In the genomic region with DNA sequence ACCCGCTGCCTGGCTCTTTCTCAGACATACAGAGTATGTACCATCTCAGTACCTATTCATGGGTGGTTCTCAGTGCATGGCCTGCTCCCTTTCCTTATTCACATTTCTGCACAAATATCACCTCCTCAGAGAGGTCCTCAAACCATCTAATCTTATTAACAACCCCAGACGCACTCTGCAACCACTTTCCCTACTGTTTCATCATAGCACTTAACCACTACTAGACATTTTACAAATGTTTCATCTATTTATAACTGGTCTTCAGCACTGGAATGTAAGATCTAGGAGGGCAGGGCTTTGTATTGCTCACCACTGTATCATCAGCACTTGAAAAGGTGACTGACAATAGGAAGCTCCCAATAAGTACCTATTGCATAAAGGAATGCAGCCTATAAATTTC, we compare ENCODE assay signal across 18 cellular contexts. TPM values are rescaled to one million over a fixed set of nuclear protein-coding genes. Genes with fewer than 3 reads are reported as not detected.
DNase-seq lines count a peak whose midpoint lies in the region; ATAC-seq and TF ChIP-seq lines count a peak whose summit lies in the region.
"Had no signal": no experiment of that assay in that cellular context is flagged by ENCODE, and none has a peak within 500 bp of the region (broad histone marks: within the 10 kb centered on the region; RNA-seq: fewer than 3 reads in every experiment).

No MANE protein-coding gene starts in this region.

- H2BK120ac ChIP-seq in trophoblast cell (ENCODE audit: insufficient read depth, low read length, poor library complexity), result no peak overlapping the region

- H3K79me2 ChIP-seq in GM23338 (replicated peaks; ENCODE audit: insufficient read depth) (peaks cover 79% of the 10 kb centered on the region), trophoblast cell (ENCODE audit: control insufficient read depth, insufficient read depth, low read length, poor library complexity) (no peaks in the 10 kb centered on the region)

- no CpG with 5 or more reads among the region's 2 CpGs for WGBS in trophoblast cell (ENCODE audit: extremely low coverage, insufficient coverage, insufficient read length)

- H3K27ac ChIP-seq in GM23338 (ENCODE audit: low read depth), result peak overlapping the region; percentile 64; the same call in 1 of the 2 replicates
- no peak overlapping the region for H3K27ac ChIP-seq in trophoblast cell (ENCODE audit: low read depth, low read length)
- H3K27ac ChIP-seq: C4-2B, coronary artery, SJSA1 had no signal

- H4K20me1 ChIP-seq in GM23338 (replicated peaks; ENCODE audit: insufficient read depth), result no peaks in the 10 kb centered on the region

- no peak overlapping the region for H3K14ac ChIP-seq in trophoblast cell (ENCODE audit: low read length)

- H3F3A ChIP-seq in GM23338 (replicated peaks; ENCODE audit: low read depth), result no peaks in the 10 kb centered on the region

- H3K4me1 ChIP-seq in GM23338 (ENCODE audit: insufficient read depth) (peaks cover 53% of the 10 kb centered on the region), trophoblast cell (ENCODE audit: control insufficient read depth in 1 of 2, insufficient read depth in 2 of 2, low read length in 2 of 2) (no peaks in the 10 kb centered on the region)

- H3K27me3 Mint-ChIP-seq in GM23338 (ENCODE audit: insufficient read depth, low read depth, poor library complexity), result no peaks in the 10 kb centered on the region

- peaks cover 56% of the 10 kb centered on the region for H3K4me1 Mint-ChIP-seq in GM23338

- no peak overlapping the region for H2AK5ac ChIP-seq in trophoblast cell (ENCODE audit: low read length)

- no peak overlapping the region for H3K23ac ChIP-seq in trophoblast cell (ENCODE audit: low read length)

- H3K27ac Mint-ChIP-seq in GM23338, result peak overlapping the region; percentile 47
- H3K27ac Mint-ChIP-seq: activated naive CD4-positive, alpha-beta T cell treated with anti-CD3 and anti-CD28 coated beads, Interleukin-2, amount 50 U/mL, for 72 hours had no signal

- H3K9me3 ChIP-seq in trophoblast cell (ENCODE audit: insufficient read depth, low read depth, low read length), result no peaks in the 10 kb centered on the region
- H3K9me3 ChIP-seq: SJSA1 had no signal

- no peaks in the 10 kb centered on the region for H3K36me3 ChIP-seq in GM23338 (ENCODE audit: insufficient read depth)
- H3K36me3 ChIP-seq in trophoblast cell (ENCODE audit: control insufficient read depth in 1 of 2, insufficient read depth in 2 of 2, low read length in 2 of 2), result no peaks in the 10 kb centered on the region
- H3K36me3 ChIP-seq: SJSA1 had no signal

- H3K27me3 ChIP-seq in GM23338 (ENCODE audit: insufficient read depth) (no peaks in the 10 kb centered on the region), trophoblast cell (ENCODE audit: insufficient read depth, low read length) (no peaks in the 10 kb centered on the region)
- H3K27me3 ChIP-seq: SJSA1 had no signal

- H3K18ac ChIP-seq in trophoblast cell (ENCODE audit: low read length), result no peak overlapping the region

- ATAC-seq in GM23338 (peak; percentile 72), HG03469 (IDR thresholded peaks at IDR 0.05; ENCODE audit: unreplicated experiment) (no peak)
- ATAC-seq: activated naive CD4-positive, alpha-beta T cell treated with anti-CD3 and anti-CD28 coated beads, Interleukin-2, amount 50 U/mL, for 72 hours; natural killer cell; stimulated activated naive CD8-positive, alpha-beta T cell treated with anti-CD3 and anti-CD28 coated beads, Interleukin-15, Interleukin-2, amounts not matched to agents 100 U/mL and 50 U/mL, for 24 hours had no signal

- no peak overlapping the region for H2BK12ac ChIP-seq in trophoblast cell (ENCODE audit: low read length)

- H3K36me3 Mint-ChIP-seq in GM23338 (ENCODE audit: low read depth), result peaks cover 2% of the 10 kb centered on the region; the same call in 1 of the 3 replicates
- H3K36me3 Mint-ChIP-seq: activated naive CD4-positive, alpha-beta T cell treated with anti-CD3 and anti-CD28 coated beads, Interleukin-2, amount 50 U/mL, for 72 hours; natural killer cell had no signal

- H3K4me3 Mint-ChIP-seq in GM23338, result no peak overlapping the region; the same call in 2 of the 3 replicates
- H3K4me3 Mint-ChIP-seq: natural killer cell had no signal

- no peak overlapping the region for H2AFZ ChIP-seq in GM23338
- H2AFZ ChIP-seq in trophoblast cell (ENCODE audit: insufficient read depth, low read length, poor library complexity), result no peak overlapping the region

- no peak overlapping the region for H4K8ac ChIP-seq in trophoblast cell (ENCODE audit: low read depth, low read length)

- no peaks in the 10 kb centered on the region for H3K79me1 ChIP-seq in trophoblast cell (ENCODE audit: low read length)

- no peak overlapping the region for H2BK5ac ChIP-seq in trophoblast cell (ENCODE audit: low read depth, low read length, poor library complexity)

- H3K9me3 Mint-ChIP-seq in GM23338, result no peaks in the 10 kb centered on the region
- H3K9me3 Mint-ChIP-seq: activated naive CD4-positive, alpha-beta T cell treated with anti-CD3 and anti-CD28 coated beads, Interleukin-2, amount 50 U/mL, for 72 hours; natural killer cell had no signal

- no peak overlapping the region for H3K9ac ChIP-seq in trophoblast cell (ENCODE audit: low read length)

- H4K91ac ChIP-seq in trophoblast cell (ENCODE audit: low read depth, low read length), result no peak overlapping the region

- DNase-seq in GM23338 (ENCODE audit: low spot score) (peak; percentile 31), SW480 (ENCODE audit: low spot score) (peak; percentile 20), fibroblast of pulmonary artery (ENCODE audit: low read depth) (peak; percentile 58), trophoblast cell (peak; percentile 18 to 49), KG1 (lab: John Stamatoyannopoulos, UW) (no peak), NCI-H2107 (lab: John Stamatoyannopoulos, UW) (no peak)
- DNase-seq: activated CD8-positive, alpha-beta memory T cell treated with anti-CD3 and anti-CD28 coated beads, Interleukin-2, amount 50 U/mL, for 48 hours; foreskin melanocyte; Karpas-422; natural killer cell; NCI-H187 treated with DMSO at 0.1 percent for 48 hours; NCI-H748 treated with DMSO at 0.1 percent for 48 hours; stimulated activated naive CD8-positive, alpha-beta T cell treated with anti-CD3 and anti-CD28 coated beads, Interleukin-15, Interleukin-2, amounts not matched to agents 100 U/mL and 50 U/mL, for 24 hours had no signal

- H3K4me3 ChIP-seq in GM23338, result no peak overlapping the region
- no peak overlapping the region for H3K4me3 ChIP-seq in fibroblast of pulmonary artery (replicated peaks; ENCODE audit: low read depth, low read length)
- H3K4me3 ChIP-seq in trophoblast cell (ENCODE audit: low read depth, low read length), result no peak overlapping the region
- H3K4me3 ChIP-seq: coronary artery, SJSA1 had no signal

- H3K9me2 ChIP-seq in GM23338 (ENCODE audit: insufficient read depth), result peaks cover 3% of the 10 kb centered on the region; the same call in 1 of the 2 replicates

- no peak overlapping the region for H4K12ac ChIP-seq in trophoblast cell (ENCODE audit: low read depth, low read length)

- TF ChIP-seq CTCF in GM23338 (conservative IDR thresholded peaks at IDR 0.05; ENCODE audit: low read depth in 2 of 2), result no peak
- no peak for TF ChIP-seq CTCF in fibroblast of pulmonary artery (IDR thresholded peaks at IDR 0.05; ENCODE audit: low read length, missing control alignments)

- no peak overlapping the region for H3K4ac ChIP-seq in trophoblast cell (ENCODE audit: low read depth, low read length)

- H3K4me2 ChIP-seq in GM23338, result peak overlapping the region; percentile 2
- no peak overlapping the region for H3K4me2 ChIP-seq in trophoblast cell (ENCODE audit: low read length)

TF ChIP-seq in GM23338, 12 proteins besides CTCF, POLR2A, EP300 and RAD21 (continues in another document):
- TF ChIP-seq EZH2phosphoT487 (IDR thresholded peaks at IDR 0.05; ENCODE audit: unreplicated experiment) (no peak), ZNF331 (CRISPR knock-in tag; IDR thresholded peaks at IDR 0.05; ENCODE audit: low read depth) (no peak), CREB1 (CRISPR knock-in tag; IDR thresholded peaks at IDR 0.05; ENCODE audit: low read depth) (no peak), ZNF114 (CRISPR knock-in tag; IDR thresholded peaks at IDR 0.05) (no peak), EZH2 (IDR thresholded peaks at IDR 0.05; ENCODE audit: low read depth, unreplicated experiment) (no peak)

RNA-seq across cellular contexts. Expression of a gene that starts 45.1 kb away (rescaled TPM):
- total RNA-seq in GM23338 (2014; rRNA removed; shearing (Covaris generic)), result 34.3 and 49.2 TPM in 2 replicates
- polyA plus RNA-seq in GM23338 (2016; fragmentation: Nextera tagmentation; extraction: Ambion mirVana), result 14.1 and 14.6 TPM in 2 replicates
- 0.75 and 0.96 TPM in 2 replicates for polyA plus RNA-seq in trophoblast cell (2013)

Comparison
In these comparisons a context has a peak if more than half of its experiments do, and no peak if none do; other contexts are left out.
1. DNase-seq: peak in GM23338 (single experiment), SW480 (single experiment), fibroblast of pulmonary artery (single experiment) and trophoblast cell (2 of 2); none in KG1 (single experiment) and NCI-H2107 (single experiment).